Comparison of ENCODE assay signal across 8 cellular contexts in the genomic region with DNA sequence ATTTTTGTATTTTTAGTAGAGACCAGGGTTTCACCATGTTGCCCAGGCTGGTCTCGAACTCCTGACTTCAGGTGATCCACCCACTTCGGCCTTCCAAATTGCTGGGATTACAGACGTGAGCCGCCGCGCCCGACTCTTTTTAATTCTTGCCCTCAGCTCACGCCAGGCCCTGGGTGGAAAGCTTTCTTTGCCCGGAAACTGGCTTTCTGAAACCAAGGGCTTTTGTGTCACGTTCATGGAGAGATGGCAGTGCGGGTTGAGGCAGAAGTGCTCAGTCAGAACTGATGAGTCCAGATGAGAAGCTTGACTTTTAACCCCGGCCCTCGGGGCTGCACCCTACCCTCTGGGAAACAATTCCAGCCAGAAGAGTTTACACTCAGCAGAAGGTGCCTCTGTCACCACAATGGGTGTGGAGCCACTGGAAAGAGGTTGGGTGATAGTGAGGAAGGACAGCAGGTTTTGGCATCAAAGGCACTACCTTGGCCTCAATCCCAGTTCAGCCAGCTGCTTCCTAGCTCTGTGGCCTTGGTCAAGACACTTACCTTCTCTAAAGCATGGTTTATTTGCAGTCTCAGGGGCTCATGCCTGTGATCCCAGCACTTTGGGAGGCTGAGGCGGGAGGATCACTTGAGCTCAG. TPM values are rescaled to one million over a fixed set of nuclear protein-coding genes. Genes with fewer than 3 reads are reported as not detected.
DNase-seq lines count a peak whose midpoint lies in the region; ATAC-seq and TF ChIP-seq lines count a peak whose summit lies in the region.
"Had no signal": no experiment of that assay in that cellular context is flagged by ENCODE, and none has a peak within 500 bp of the region (broad histone marks: within the 10 kb centered on the region; RNA-seq: fewer than 3 reads in every experiment).

No MANE protein-coding gene starts in this region.

- H3K4me1 Mint-ChIP-seq in activated B cell treated with CpG ODN at 0.5 μM for 24 hours: peaks cover 38% of the 10 kb centered on the region
- H3K4me1 Mint-ChIP-seq in immature natural killer cell: peaks cover 17 to 22% of the 10 kb centered on the region in 2 donors

- no peak for TF ChIP-seq EP300 in stomach (IDR thresholded peaks at IDR 0.05)

- H3K27me3 Mint-ChIP-seq in activated B cell treated with CpG ODN at 0.5 μM for 24 hours (no peaks in the 10 kb centered on the region), immature natural killer cell (ENCODE audit: low read depth in 3 of 3) (peaks cover 0 to 8% (median 2%) of the 10 kb centered on the region in 3 donors)

- H3K36me3 ChIP-seq in HEK293 (ENCODE audit: control insufficient read depth in 2 of 2, insufficient read depth in 1 of 2, low read length in 2 of 2) (peaks cover 0 to 6% of the 10 kb centered on the region in 2 experiments; a peak in 1 of 3 replicates), stomach (no peaks in the 10 kb centered on the region)
- H3K36me3 ChIP-seq: HAP-1 had no signal

- intact Hi-C loops in activated B cell treated with CpG ODN at 0.5 μM for 24 hours (cut with micrococcal nuclease) (loop anchor here (1.0 to 5.0 kb wide), 6 partner anchors 9 to 243 kb away; a partner anchor contains a TSS), stomach (cut with DNase I; ENCODE audit: low total_unique reads) (no loop called here)

- H3K9me3 ChIP-seq in HEK293 (ENCODE audit: control insufficient read depth, insufficient read depth, low read depth, low read length): no peaks in the 10 kb centered on the region
- no peaks in the 10 kb centered on the region for H3K9me3 ChIP-seq in stomach
- H3K9me3 ChIP-seq: HAP-1 had no signal

- TF ChIP-seq CTCF in HEK293 (tag by site-specific recombination; IDR thresholded peaks at IDR 0.05) (no peak), activated B cell treated with CpG ODN at 0.5 μM for 24 hours (IDR thresholded peaks at IDR 0.05) (no peak), stomach (IDR thresholded peaks at IDR 0.05) (no peak)

- WGBS in stomach, 5 donors: 93 to 98% (median 94%) methylated on average over 14 of the region's 14 CpGs

- H3K9me3 Mint-ChIP-seq in activated B cell treated with CpG ODN at 0.5 μM for 24 hours: no peaks in the 10 kb centered on the region
- no peaks in the 10 kb centered on the region for H3K9me3 Mint-ChIP-seq in immature natural killer cell

- DNase-seq in activated B cell treated with CpG ODN at 0.5 μM for 24 hours (no peak), immature natural killer cell (no peak), stomach (no peak), hippocampal formation (lab: John Stamatoyannopoulos, UW) (no peak)
- DNase-seq in activated effector memory CD4-positive, alpha-beta T cell treated with Interleukin-2 at 50 U/mL for 16 hours: no peak

- H3K4me3 ChIP-seq in HEK293 (ENCODE audit: low read depth, low read length) (no peak overlapping the region), stomach (peak overlapping the region; percentile 60 to 88 (median 78))

- ATAC-seq in activated B cell treated with CpG ODN at 0.5 μM for 24 hours (ENCODE audit: low read depth) (no peak), HG03108 (IDR thresholded peaks at IDR 0.05; ENCODE audit: unreplicated experiment) (no peak)

- H3K36me3 Mint-ChIP-seq in activated B cell treated with CpG ODN at 0.5 μM for 24 hours (ENCODE audit: low read depth) (peaks cover 3% of the 10 kb centered on the region), immature natural killer cell (peaks cover 0 to 4% (median 0%) of the 10 kb centered on the region in 3 donors)

- POLR2A ChIA-PET in HEK293 (lab: Yijun Ruan, JAX): interaction anchor here (1.2 kb wide), 1 partner anchor 9 kb away, joined by 3 read pairs; no protein-coding TSS in a partner anchor
- POLR2A ChIA-PET in activated B cell treated with CpG ODN at 0.5 μM for 24 hours (lab: Charles Lee): interaction anchor here (0.6 to 4.5 kb wide), 6 partner anchors 18 to 311 kb away, joined by 3 to 40 read pairs (median 4); a partner anchor contains a TSS

- H3K27ac Mint-ChIP-seq in activated B cell treated with CpG ODN at 0.5 μM for 24 hours (peak overlapping the region; percentile 56), immature natural killer cell (peak overlapping the region in 5 of 6 donors; percentile 16 to 75 (median 40))

- H3K27me3 ChIP-seq in stomach: no peaks in the 10 kb centered on the region

- peak overlapping the region; percentile 55 for H3K4me3 Mint-ChIP-seq in activated B cell treated with CpG ODN at 0.5 μM for 24 hours
- peak overlapping the region; percentile 44 to 83 (median 66) for H3K4me3 Mint-ChIP-seq in immature natural killer cell

- H3K27ac ChIP-seq in HEK293 (ENCODE audit: extremely low read depth, low read depth, low read length) (peak overlapping the region; percentile 12; the same call in 1 of the 2 replicates), stomach (peak overlapping the region in 4 of 5 donors; percentile 94 to 98 (median 98))

- CTCF ChIA-PET in HEK293 (lab: Yijun Ruan, JAX) (interaction anchor here (0.7 to 4.4 kb wide), 5 partner anchors 10 to 201 kb away, joined by 3 to 61 read pairs (median 6); no protein-coding TSS in a partner anchor), activated B cell treated with CpG ODN at 0.5 μM for 24 hours (lab: Charles Lee) (interaction anchor here (1.2 to 2.9 kb wide), 2 partner anchors 10 to 105 kb away, joined by 4 to 18 read pairs; no protein-coding TSS in a partner anchor)

- no peak for TF ChIP-seq POLR2A in stomach (IDR thresholded peaks at IDR 0.05)

- peaks cover 14% of the 10 kb centered on the region for H3K4me1 ChIP-seq in HEK293 (ENCODE audit: control insufficient read depth, insufficient read depth, low read length)
- peaks cover 19 to 44% (median 35%) of the 10 kb centered on the region in 4 donors for H3K4me1 ChIP-seq in stomach
- H3K4me1 ChIP-seq: HAP-1 had no signal

TF ChIP-seq in HEK293, 187 proteins besides CTCF, POLR2A, EP300 and RAD21:
- no peak for TF ChIP-seq ZNF121 (tag by site-specific recombination; IDR thresholded peaks at IDR 0.05)

RNA-seq across cellular contexts. Expression of a gene that starts 0.9 kb away (rescaled TPM):
- total RNA-seq in activated B cell treated with CpG ODN at 0.5 μM for 24 hours: 35.2 and 37.3 TPM in 2 replicates
- polyA plus RNA-seq in immature natural killer cell: 10 to 100 TPM; 58.3 to 63.7 (median 60.6) TPM
- 10 to 100 TPM in 4 of 5 donors, 1 to 10 TPM in 1; 4.6 to 77.5 (median 40.6) TPM for total RNA-seq in stomach
- 10 to 100 TPM; 23.2 to 51.9 (median 39.2) TPM for polyA plus RNA-seq in stomach
